In the genomic region with DNA sequence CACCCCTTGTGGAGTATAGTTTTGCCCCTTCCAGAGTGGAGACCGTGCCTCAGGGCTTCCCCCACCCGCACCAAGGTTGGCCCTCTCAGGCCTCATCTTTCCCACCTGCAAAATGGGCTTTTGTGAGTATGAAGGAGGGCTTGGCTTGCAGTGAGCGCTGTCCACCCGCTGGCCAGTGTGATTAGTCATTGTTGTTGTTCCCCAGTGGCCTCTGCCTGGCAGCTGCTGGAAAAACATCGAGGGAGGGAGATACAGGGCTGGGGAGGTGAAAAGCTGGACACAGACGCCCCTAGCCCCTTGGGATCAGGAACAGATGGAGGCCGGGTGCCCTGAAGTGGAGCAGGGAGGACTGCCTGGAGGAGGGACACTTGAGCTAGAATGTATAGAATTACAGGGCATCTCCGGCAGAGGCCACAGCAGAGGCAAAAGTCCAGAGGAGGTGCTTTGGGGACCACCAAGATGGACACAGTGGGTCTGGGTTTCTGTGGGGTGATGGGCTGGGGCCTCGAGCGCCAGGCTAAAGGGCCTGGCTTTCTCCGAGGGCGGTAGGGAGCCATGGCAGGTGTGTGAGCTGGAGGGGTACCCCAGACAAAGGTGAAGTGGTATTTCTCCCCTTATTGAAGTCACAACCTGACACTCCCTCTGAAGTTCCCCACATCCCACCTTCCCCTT, we compare ENCODE assay signal across 9 cellular contexts. TPM values are rescaled to one million over a fixed set of nuclear protein-coding genes. Genes with fewer than 3 reads are reported as not detected.
A peak's percentile ranks its signal among the peaks of the same experiment; 100 is the strongest.
DNase-seq lines count a peak whose midpoint lies in the region; ATAC-seq and TF ChIP-seq lines count a peak whose summit lies in the region.
"Had no signal": no experiment of that assay in that cellular context is flagged by ENCODE, and none has a peak within 500 bp of the region (broad histone marks: within the 10 kb centered on the region; RNA-seq: fewer than 3 reads in every experiment).

No MANE protein-coding gene starts in this region.

- H3K27ac ChIP-seq in angular gyrus (ENCODE audit: low read depth, low read length) (peak overlapping the region; percentile 90), layer of hippocampus (ENCODE audit: low read depth, low read length) (peak overlapping the region; percentile 97), tibial artery (peak overlapping the region; percentile 42 to 46), adrenal gland (peak overlapping the region in 2 of 5 donors; percentile 30 to 69)

- H3K27ac Mint-ChIP-seq in activated naive CD4-positive, alpha-beta T cell treated with anti-CD3 and anti-CD28 coated beads for 36 hours: peak overlapping the region; percentile 97

- no peaks in the 10 kb centered on the region for H3K36me3 Mint-ChIP-seq in activated naive CD4-positive, alpha-beta T cell treated with anti-CD3 and anti-CD28 coated beads for 36 hours (ENCODE audit: low read depth)

- no peaks in the 10 kb centered on the region for H3K27me3 ChIP-seq in layer of hippocampus (ENCODE audit: control insufficient read depth, insufficient read depth, low read length)
- no peaks in the 10 kb centered on the region for H3K27me3 ChIP-seq in tibial artery
- no peaks in the 10 kb centered on the region for H3K27me3 ChIP-seq in adrenal gland

- TF ChIP-seq POLR2A in adrenal gland (IDR thresholded peaks at IDR 0.05): no peak

- TF ChIP-seq CTCF in tibial artery (IDR thresholded peaks at IDR 0.05) (no peak), adrenal gland (IDR thresholded peaks at IDR 0.05) (no peak)

- intact Hi-C loops in activated naive CD4-positive, alpha-beta T cell treated with anti-CD3 and anti-CD28 coated beads for 36 hours (cut with micrococcal nuclease): loop anchor here (1.0 to 2.0 kb wide), 2 partner anchors 28 to 62 kb away; no protein-coding TSS in a partner anchor
- intact Hi-C loops in tibial artery (cut with DNase I; ENCODE audit: low total_unique reads) (no loop called here), adrenal gland (cut with DNase I) (no loop called here)

- H3K9me3 ChIP-seq in tibial artery (no peaks in the 10 kb centered on the region), adrenal gland (replicated peaks in 1 of 3) (no peaks in the 10 kb centered on the region)

- H3K4me1 ChIP-seq in tibial artery (peaks cover 0 to 34% (median 16%) of the 10 kb centered on the region in 4 donors), adrenal gland (replicated peaks in 1 of 2) (peaks cover 0 to 7% of the 10 kb centered on the region in 2 donors)

- ATAC-seq in GM21529 (IDR thresholded peaks at IDR 0.05; ENCODE audit: unreplicated experiment): no peak

- no peaks in the 10 kb centered on the region for H3K27me3 Mint-ChIP-seq in activated naive CD4-positive, alpha-beta T cell treated with anti-CD3 and anti-CD28 coated beads for 36 hours (ENCODE audit: low read depth)

- peaks cover 61% of the 10 kb centered on the region for H3K4me1 Mint-ChIP-seq in activated naive CD4-positive, alpha-beta T cell treated with anti-CD3 and anti-CD28 coated beads for 36 hours (ENCODE audit: low read depth)

- H3K36me3 ChIP-seq in tibial artery (no peaks in the 10 kb centered on the region), adrenal gland (replicated peaks in 1 of 2) (no peaks in the 10 kb centered on the region)

- 52 to 63% (median 62%) methylated on average over 9 to 12 of the region's 12 CpGs for WGBS in adrenal gland, 4 donors

- CTCF ChIA-PET in activated naive CD4-positive, alpha-beta T cell treated with anti-CD3 and anti-CD28 coated beads for 36 hours (lab: Charles Lee): interaction anchor here (0.5 to 1.7 kb wide), 5 partner anchors 15 to 189 kb away, joined by 3 to 6 read pairs (median 4); partner anchors contain the start of gene PIK3R2

- no peak for DNase-seq in activated naive CD4-positive, alpha-beta T cell treated with anti-CD3 and anti-CD28 coated beads for 36 hours
- DNase-seq in activated naive CD4-positive, alpha-beta T cell treated with Interleukin-2 at 50 U/mL for 16 hours: no peak
- no peak for DNase-seq in tibial artery
- no peak for DNase-seq in adrenal gland
- no peak for DNase-seq in activated CD4-positive, alpha-beta T cell treated with anti-CD3 and anti-CD28 coated beads for 4 hours
- DNase-seq: NCI-H345 had no signal

- H3K4me3 ChIP-seq in tibial artery: no peak overlapping the region
- no peak overlapping the region for H3K4me3 ChIP-seq in adrenal gland

- H3K9me3 Mint-ChIP-seq in activated naive CD4-positive, alpha-beta T cell treated with anti-CD3 and anti-CD28 coated beads for 36 hours: no peaks in the 10 kb centered on the region

- H3K4me3 Mint-ChIP-seq in activated naive CD4-positive, alpha-beta T cell treated with anti-CD3 and anti-CD28 coated beads for 36 hours: peak overlapping the region; percentile 61

RNA-seq across cellular contexts. Expression of gene IL12RB1, which starts 3.9 kb away (rescaled TPM):
- 10 to 100 TPM; 10.1 to 14.4 TPM for total RNA-seq in activated naive CD4-positive, alpha-beta T cell treated with anti-CD3 and anti-CD28 coated beads for 36 hours
- 1 to 10 TPM in 7 of 8 donors, not detected in 1; 1.4 to 7.4 (median 2.3) TPM for total RNA-seq in adrenal gland
- 1 to 10 TPM in 2 of 3 donors, under 1 TPM in 1; 0.84 to 1.8 (median 1.1) TPM for polyA plus RNA-seq in adrenal gland

RNA-seq across cellular contexts. Expression of gene MAST3, which starts 6.9 kb away (rescaled TPM):
- 10 to 100 TPM; 12.8 to 13.5 TPM for total RNA-seq in activated naive CD4-positive, alpha-beta T cell treated with anti-CD3 and anti-CD28 coated beads for 36 hours
- total RNA-seq in adrenal gland: 10 to 100 TPM in 6 of 8 donors, 1 to 10 TPM in 2; 6.0 to 18.6 (median 12.5) TPM
- 10 to 100 TPM in 1 of 3 donors, 1 to 10 TPM in 2; 1.8 to 19.1 (median 7.1) TPM for polyA plus RNA-seq in adrenal gland
